Comparison of ENCODE assay signal across 1 cellular context in genomic region chr7:27133409-27134157, GRCh38.
A peak's percentile ranks its signal among the peaks of the same experiment; 100 is the strongest.
TF ChIP-seq lines count a peak whose summit lies in the region.

No MANE protein-coding gene starts in this region.

TF ChIP-seq in HepG2, 621 proteins besides CTCF, POLR2A, EP300 and RAD21 (continued from another document and continues in another):
- TF ChIP-seq, protein P1, sequence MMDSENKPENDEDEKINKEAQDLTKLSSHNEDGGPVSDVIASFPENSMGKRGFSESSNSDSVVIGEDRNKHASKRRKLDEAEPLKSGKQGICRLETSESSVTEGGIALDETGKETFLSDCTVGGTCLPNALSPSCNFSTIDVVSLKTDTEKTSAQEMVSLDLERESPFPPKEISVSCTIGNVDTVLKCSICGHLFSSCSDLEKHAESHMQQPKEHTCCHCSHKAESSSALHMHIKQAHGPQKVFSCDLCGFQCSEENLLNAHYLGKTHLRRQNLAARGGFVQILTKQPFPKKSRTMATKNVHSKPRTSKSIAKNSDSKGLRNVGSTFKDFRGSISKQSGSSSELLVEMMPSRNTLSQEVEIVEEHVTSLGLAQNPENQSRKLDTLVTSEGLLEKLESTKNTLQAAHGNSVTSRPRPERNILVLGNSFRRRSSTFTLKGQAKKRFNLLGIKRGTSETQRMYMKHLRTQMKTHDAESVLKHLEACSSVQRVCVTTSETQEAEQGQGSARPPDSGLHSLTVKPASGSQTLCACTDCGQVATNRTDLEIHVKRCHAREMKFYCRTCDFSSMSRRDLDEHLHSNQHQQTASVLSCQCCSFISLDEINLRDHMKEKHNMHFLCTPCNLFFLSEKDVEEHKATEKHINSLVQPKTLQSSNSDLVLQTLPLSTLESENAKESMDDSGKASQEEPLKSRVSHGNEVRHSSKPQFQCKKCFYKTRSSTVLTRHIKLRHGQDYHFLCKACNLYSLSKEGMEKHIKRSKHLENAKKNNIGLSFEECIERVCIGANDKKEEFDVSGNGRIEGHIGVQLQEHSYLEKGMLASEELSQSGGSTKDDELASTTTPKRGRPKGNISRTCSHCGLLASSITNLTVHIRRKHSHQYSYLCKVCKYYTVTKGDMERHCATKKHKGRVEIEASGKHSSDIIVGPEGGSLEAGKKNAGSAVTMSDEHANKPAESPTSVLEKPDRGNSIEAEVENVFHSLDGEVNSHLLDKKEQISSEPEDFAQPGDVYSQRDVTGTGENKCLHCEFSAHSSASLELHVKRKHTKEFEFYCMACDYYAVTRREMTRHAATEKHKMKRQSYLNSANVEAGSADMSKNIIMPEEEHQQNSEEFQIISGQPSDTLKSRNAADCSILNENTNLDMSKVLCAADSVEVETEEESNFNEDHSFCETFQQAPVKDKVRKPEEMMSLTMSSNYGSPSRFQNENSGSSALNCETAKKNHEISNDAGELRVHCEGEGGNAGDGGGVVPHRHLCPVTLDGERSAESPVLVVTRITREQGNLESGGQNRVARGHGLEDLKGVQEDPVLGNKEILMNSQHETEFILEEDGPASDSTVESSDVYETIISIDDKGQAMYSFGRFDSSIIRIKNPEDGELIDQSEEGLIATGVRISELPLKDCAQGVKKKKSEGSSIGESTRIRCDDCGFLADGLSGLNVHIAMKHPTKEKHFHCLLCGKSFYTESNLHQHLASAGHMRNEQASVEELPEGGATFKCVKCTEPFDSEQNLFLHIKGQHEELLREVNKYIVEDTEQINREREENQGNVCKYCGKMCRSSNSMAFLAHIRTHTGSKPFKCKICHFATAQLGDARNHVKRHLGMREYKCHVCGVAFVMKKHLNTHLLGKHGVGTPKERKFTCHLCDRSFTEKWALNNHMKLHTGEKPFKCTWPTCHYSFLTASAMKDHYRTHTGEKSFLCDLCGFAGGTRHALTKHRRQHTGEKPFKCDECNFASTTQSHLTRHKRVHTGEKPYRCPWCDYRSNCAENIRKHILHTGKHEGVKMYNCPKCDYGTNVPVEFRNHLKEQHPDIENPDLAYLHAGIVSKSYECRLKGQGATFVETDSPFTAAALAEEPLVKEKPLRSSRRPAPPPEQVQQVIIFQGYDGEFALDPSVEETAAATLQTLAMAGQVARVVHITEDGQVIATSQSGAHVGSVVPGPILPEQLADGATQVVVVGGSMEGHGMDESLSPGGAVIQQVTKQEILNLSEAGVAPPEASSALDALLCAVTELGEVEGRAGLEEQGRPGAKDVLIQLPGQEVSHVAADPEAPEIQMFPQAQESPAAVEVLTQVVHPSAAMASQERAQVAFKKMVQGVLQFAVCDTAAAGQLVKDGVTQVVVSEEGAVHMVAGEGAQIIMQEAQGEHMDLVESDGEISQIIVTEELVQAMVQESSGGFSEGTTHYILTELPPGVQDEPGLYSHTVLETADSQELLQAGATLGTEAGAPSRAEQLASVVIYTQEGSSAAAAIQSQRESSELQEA (CRISPR knock-in tag; IDR thresholded peaks at IDR 0.05; ENCODE audit: not compliant biosample characterization): no peak
- TF ChIP-seq, protein P2, sequence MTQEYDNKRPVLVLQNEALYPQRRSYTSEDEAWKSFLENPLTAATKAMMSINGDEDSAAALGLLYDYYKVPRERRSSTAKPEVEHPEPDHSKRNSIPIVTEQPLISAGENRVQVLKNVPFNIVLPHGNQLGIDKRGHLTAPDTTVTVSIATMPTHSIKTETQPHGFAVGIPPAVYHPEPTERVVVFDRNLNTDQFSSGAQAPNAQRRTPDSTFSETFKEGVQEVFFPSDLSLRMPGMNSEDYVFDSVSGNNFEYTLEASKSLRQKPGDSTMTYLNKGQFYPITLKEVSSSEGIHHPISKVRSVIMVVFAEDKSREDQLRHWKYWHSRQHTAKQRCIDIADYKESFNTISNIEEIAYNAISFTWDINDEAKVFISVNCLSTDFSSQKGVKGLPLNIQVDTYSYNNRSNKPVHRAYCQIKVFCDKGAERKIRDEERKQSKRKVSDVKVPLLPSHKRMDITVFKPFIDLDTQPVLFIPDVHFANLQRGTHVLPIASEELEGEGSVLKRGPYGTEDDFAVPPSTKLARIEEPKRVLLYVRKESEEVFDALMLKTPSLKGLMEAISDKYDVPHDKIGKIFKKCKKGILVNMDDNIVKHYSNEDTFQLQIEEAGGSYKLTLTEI (CRISPR knock-in tag; conservative IDR thresholded peaks at IDR 0.05): no peak
- TF ChIP-seq PAXIP1 (CRISPR knock-in tag; conservative IDR thresholded peaks at IDR 0.05): peak; percentile 82
- TF ChIP-seq ZBTB38 (CRISPR knock-in tag; IDR thresholded peaks at IDR 0.05): no peak
- no peak for TF ChIP-seq BHLHE40 (IDR thresholded peaks at IDR 0.05; ENCODE audit: low read length)
- no peak for TF ChIP-seq ZNF878 (CRISPR knock-in tag; IDR thresholded peaks at IDR 0.05)
- TF ChIP-seq NR3C1 (CRISPR knock-in tag; IDR thresholded peaks at IDR 0.05): no peak
- TF ChIP-seq HES4 (CRISPR knock-in tag; IDR thresholded peaks at IDR 0.05; ENCODE audit: borderline replicate concordance): no peak
- TF ChIP-seq ATF6 (CRISPR knock-in tag; conservative IDR thresholded peaks at IDR 0.05): no peak
- TF ChIP-seq GTF2F1 (IDR thresholded peaks at IDR 0.05; ENCODE audit: low read length): no peak
- TF ChIP-seq, protein P3, sequence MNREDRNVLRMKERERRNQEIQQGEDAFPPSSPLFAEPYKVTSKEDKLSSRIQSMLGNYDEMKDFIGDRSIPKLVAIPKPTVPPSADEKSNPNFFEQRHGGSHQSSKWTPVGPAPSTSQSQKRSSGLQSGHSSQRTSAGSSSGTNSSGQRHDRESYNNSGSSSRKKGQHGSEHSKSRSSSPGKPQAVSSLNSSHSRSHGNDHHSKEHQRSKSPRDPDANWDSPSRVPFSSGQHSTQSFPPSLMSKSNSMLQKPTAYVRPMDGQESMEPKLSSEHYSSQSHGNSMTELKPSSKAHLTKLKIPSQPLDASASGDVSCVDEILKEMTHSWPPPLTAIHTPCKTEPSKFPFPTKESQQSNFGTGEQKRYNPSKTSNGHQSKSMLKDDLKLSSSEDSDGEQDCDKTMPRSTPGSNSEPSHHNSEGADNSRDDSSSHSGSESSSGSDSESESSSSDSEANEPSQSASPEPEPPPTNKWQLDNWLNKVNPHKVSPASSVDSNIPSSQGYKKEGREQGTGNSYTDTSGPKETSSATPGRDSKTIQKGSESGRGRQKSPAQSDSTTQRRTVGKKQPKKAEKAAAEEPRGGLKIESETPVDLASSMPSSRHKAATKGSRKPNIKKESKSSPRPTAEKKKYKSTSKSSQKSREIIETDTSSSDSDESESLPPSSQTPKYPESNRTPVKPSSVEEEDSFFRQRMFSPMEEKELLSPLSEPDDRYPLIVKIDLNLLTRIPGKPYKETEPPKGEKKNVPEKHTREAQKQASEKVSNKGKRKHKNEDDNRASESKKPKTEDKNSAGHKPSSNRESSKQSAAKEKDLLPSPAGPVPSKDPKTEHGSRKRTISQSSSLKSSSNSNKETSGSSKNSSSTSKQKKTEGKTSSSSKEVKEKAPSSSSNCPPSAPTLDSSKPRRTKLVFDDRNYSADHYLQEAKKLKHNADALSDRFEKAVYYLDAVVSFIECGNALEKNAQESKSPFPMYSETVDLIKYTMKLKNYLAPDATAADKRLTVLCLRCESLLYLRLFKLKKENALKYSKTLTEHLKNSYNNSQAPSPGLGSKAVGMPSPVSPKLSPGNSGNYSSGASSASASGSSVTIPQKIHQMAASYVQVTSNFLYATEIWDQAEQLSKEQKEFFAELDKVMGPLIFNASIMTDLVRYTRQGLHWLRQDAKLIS (CRISPR knock-in tag; IDR thresholded peaks at IDR 0.05): no peak
- TF ChIP-seq BCL6 (CRISPR knock-in tag; IDR thresholded peaks at IDR 0.05): peak; percentile 92
- TF ChIP-seq ZNF331 (CRISPR knock-in tag; IDR thresholded peaks at IDR 0.05): no peak
- no peak for TF ChIP-seq ZNF431 (CRISPR knock-in tag; IDR thresholded peaks at IDR 0.05; ENCODE audit: borderline replicate concordance, low read depth)
- peak; percentile 94 for TF ChIP-seq SKI (IDR thresholded peaks at IDR 0.05; ENCODE audit: partially characterized antibody)
- TF ChIP-seq TFE3 (CRISPR knock-in tag; IDR thresholded peaks at IDR 0.05): no peak; the same call in 1 of the 2 replicates
- TF ChIP-seq ZNF576 (CRISPR knock-in tag; IDR thresholded peaks at IDR 0.05): no peak
- no peak for TF ChIP-seq ZNF678 (CRISPR knock-in tag; IDR thresholded peaks at IDR 0.05)
- TF ChIP-seq, protein P4, sequence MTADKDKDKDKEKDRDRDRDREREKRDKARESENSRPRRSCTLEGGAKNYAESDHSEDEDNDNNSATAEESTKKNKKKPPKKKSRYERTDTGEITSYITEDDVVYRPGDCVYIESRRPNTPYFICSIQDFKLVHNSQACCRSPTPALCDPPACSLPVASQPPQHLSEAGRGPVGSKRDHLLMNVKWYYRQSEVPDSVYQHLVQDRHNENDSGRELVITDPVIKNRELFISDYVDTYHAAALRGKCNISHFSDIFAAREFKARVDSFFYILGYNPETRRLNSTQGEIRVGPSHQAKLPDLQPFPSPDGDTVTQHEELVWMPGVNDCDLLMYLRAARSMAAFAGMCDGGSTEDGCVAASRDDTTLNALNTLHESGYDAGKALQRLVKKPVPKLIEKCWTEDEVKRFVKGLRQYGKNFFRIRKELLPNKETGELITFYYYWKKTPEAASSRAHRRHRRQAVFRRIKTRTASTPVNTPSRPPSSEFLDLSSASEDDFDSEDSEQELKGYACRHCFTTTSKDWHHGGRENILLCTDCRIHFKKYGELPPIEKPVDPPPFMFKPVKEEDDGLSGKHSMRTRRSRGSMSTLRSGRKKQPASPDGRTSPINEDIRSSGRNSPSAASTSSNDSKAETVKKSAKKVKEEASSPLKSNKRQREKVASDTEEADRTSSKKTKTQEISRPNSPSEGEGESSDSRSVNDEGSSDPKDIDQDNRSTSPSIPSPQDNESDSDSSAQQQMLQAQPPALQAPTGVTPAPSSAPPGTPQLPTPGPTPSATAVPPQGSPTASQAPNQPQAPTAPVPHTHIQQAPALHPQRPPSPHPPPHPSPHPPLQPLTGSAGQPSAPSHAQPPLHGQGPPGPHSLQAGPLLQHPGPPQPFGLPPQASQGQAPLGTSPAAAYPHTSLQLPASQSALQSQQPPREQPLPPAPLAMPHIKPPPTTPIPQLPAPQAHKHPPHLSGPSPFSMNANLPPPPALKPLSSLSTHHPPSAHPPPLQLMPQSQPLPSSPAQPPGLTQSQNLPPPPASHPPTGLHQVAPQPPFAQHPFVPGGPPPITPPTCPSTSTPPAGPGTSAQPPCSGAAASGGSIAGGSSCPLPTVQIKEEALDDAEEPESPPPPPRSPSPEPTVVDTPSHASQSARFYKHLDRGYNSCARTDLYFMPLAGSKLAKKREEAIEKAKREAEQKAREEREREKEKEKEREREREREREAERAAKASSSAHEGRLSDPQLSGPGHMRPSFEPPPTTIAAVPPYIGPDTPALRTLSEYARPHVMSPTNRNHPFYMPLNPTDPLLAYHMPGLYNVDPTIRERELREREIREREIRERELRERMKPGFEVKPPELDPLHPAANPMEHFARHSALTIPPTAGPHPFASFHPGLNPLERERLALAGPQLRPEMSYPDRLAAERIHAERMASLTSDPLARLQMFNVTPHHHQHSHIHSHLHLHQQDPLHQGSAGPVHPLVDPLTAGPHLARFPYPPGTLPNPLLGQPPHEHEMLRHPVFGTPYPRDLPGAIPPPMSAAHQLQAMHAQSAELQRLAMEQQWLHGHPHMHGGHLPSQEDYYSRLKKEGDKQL (CRISPR knock-in tag; IDR thresholded peaks at IDR 0.05; ENCODE audit: low read depth): 0 out of 2 replicates have a peak, but pooled peaks have one; percentile 46
